ENCODE assay signal across 1 cellular context in genomic region chr11:36008576-36008975, GRCh38.
TF ChIP-seq lines count a peak whose summit lies in the region.

No MANE protein-coding gene starts in this region.

TF ChIP-seq in HCT116, 20 proteins besides CTCF, POLR2A, EP300 and RAD21 (continued from another document):
- no peak for TF ChIP-seq FOSL1 (IDR thresholded peaks at IDR 0.05; ENCODE audit: low read depth)
- no peak for TF ChIP-seq TCF7L2 (IDR thresholded peaks at IDR 0.05; ENCODE audit: borderline replicate concordance, extremely low read depth, insufficient read depth, insufficient read length)
- TF ChIP-seq SP1 (IDR thresholded peaks at IDR 0.05; ENCODE audit: low read depth) = no peak
- no peak for TF ChIP-seq CEBPB (IDR thresholded peaks at IDR 0.05; ENCODE audit: low read depth)
- TF ChIP-seq CBX3 (IDR thresholded peaks at IDR 0.05; ENCODE audit: low read depth) = no peak
- TF ChIP-seq YY1 (IDR thresholded peaks at IDR 0.05; ENCODE audit: extremely low read depth, insufficient replicate concordance, low read depth, low read length) = no peak
